Comparison of ENCODE assay signal across 23 cellular contexts in the genomic region with DNA sequence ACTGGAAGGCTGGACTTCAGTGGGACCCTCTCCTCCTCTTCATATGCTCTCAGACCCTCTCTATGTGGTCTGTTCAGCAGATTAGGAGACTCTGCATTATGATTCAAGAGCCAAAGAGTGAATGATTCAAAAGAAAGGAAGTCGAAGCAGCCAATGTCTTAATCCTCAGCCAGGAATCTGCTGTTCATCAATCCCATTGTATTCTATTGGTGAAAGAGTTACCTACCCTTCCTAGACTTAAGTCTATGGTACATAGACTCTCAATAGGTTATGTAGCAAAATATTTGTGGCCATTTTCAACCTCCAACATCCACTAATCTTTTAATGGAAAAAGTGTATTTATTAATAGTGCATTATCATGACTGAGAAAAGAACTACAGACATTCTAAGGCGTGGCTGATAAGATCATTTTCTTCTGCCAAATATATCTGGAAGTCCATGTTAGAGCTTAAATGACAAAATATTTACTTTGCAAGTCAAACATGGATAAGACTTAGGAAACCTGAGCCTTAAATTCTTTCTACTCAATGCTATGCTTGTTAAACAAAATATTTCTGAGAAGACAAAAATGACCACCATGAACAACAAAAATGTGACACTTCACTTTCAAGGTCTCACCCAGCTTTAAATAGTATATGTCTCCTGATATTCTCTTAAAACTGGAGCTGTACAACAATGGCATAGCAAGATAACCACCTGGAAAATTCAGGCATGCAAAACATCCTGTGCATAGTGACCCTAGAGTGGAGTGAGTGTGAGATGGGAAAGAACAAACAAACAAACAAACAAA.
DNase-seq lines count a peak whose midpoint lies in the region; ATAC-seq, FAIRE-seq and TF ChIP-seq lines count a peak whose summit lies in the region.
"Had no signal": no experiment of that assay in that cellular context is flagged by ENCODE, and none has a peak within 500 bp of the region (broad histone marks: within the 10 kb centered on the region; RNA-seq: fewer than 3 reads in every experiment).

No MANE protein-coding gene starts in this region.

- H3K27me3 ChIP-seq in SJCRH30: no peaks in the 10 kb centered on the region
- no peaks in the 10 kb centered on the region for H3K27me3 ChIP-seq in HepG2 (ENCODE audit: control insufficient read depth in 1 of 2, insufficient read depth in 2 of 2, low read length in 2 of 2)
- H3K27me3 ChIP-seq: SJSA1 had no signal

- no peak overlapping the region for H2AFZ ChIP-seq in HepG2 (ENCODE audit: low read length)

- H3K9ac ChIP-seq in HepG2 (ENCODE audit: insufficient read depth, low read depth, low read length): no peak overlapping the region

- BruUV-seq in HepG2 (replicated peaks; lab: Mats Ljungman, UMichigan): no TSS peak

- H3K4me1 ChIP-seq in SJCRH30 (peaks cover 20% of the 10 kb centered on the region), HepG2 (ENCODE audit: insufficient read depth, low read length) (peaks cover 56% of the 10 kb centered on the region)
- H3K4me1 ChIP-seq: SJSA1 had no signal

- FAIRE-seq in HepG2 (lab: Jason Lieb, UNC): peak; percentile 36
- FAIRE-seq: H54, K562, RCC 7860 had no signal

- H3K36me3 ChIP-seq in SJCRH30 (no peaks in the 10 kb centered on the region), HepG2 (replicated peaks in 1 of 2; ENCODE audit: control insufficient read depth in 1 of 2, insufficient read depth in 2 of 2, low read length in 2 of 2) (no peaks in the 10 kb centered on the region)
- H3K36me3 ChIP-seq: SJSA1 had no signal

- H3K79me2 ChIP-seq in HepG2 (ENCODE audit: insufficient read depth, low read length): no peaks in the 10 kb centered on the region

- POLR2A ChIA-PET in HepG2 (lab: Yijun Ruan, JAX): no interaction called here

- no peak overlapping the region for H3K4me3 ChIP-seq in SJCRH30
- no peak overlapping the region for H3K4me3 ChIP-seq in HepG2 (replicated peaks in 1 of 3; ENCODE audit: insufficient read depth in 1 of 3, low read depth in 2 of 3, low read length in 3 of 3)
- no peak overlapping the region for H3K4me3 ChIP-seq in retinal pigment epithelial cell (ENCODE audit: low read length)
- H3K4me3 ChIP-seq: K562, SJSA1 had no signal

- WGBS in HepG2 (ENCODE audit: low lambda C conversion rate): 9% methylated on average over 2 of the region's 2 CpGs

- intact Hi-C loops in HepG2 (cut with micrococcal nuclease; ENCODE audit: unreplicated experiment): loop anchor here (10.0 kb wide), 1 partner anchor 218 kb away; no protein-coding TSS in a partner anchor

- H3K9me3 ChIP-seq in SJCRH30 (replicated peaks) (no peaks in the 10 kb centered on the region; the same call in 1 of the 2 replicates), HepG2 (ENCODE audit: low read length) (no peaks in the 10 kb centered on the region)
- H3K9me3 ChIP-seq: SJSA1 had no signal

- peak; percentile 56 for DNase-seq in DMS79 treated with DMSO at 0.1 percent for 48 hours (lab: John Stamatoyannopoulos, UW)
- no peak for DNase-seq in DMS79 (lab: John Stamatoyannopoulos, UW)
- peak in 1 of 2 experiments; percentile 28 for DNase-seq in SJCRH30
- DNase-seq in HepG2 (ENCODE audit: low spot score): peak; percentile 79
- DNase-seq in retinal pigment epithelial cell (ENCODE audit: low read depth): peak; percentile 24
- DNase-seq in NCI-H526 treated with DMSO at 0.1 percent for 48 hours (lab: John Stamatoyannopoulos, UW): no peak
- DNase-seq in T1000 (lab: John Stamatoyannopoulos, UW): no peak
- DNase-seq in stimulated activated CD4-positive, alpha-beta T cell treated with anti-CD3 and anti-CD28 coated beads, Interleukin-4, amount 100 ng/mL, for 24 hours: no peak
- DNase-seq: 8988T, AML-193, GF-D8, MM.1S, NCI-H1048, NCI-H146, NCI-H2029, NCI-H2171, NCI-H524 treated with DMSO at 0.1 percent for 48 hours, T-helper 1 cell had no signal

- TF ChIP-seq CTCF in HepG2 (CRISPR knock-in tag; IDR thresholded peaks at IDR 0.05): no peak
- no peak for TF ChIP-seq CTCF in retinal pigment epithelial cell (conservative IDR thresholded peaks at IDR 0.05; ENCODE audit: low read depth, low read length)

- ATAC-seq in HepG2: peak; percentile 81
- ATAC-seq: K562 had no signal

- peak in 1 of 2 experiments; percentile 85; a peak in 2 of 4 replicates for TF ChIP-seq EP300 in HepG2 (IDR thresholded peaks at IDR 0.05; ENCODE audit: low read depth in 2 of 2, low read length in 2 of 2)
- no peak for TF ChIP-seq EP300 in HepG2 (CRISPR knock-in tag; IDR thresholded peaks at IDR 0.05; ENCODE audit: borderline replicate concordance)

- CTCF ChIA-PET in HepG2 (lab: Yijun Ruan, JAX; ENCODE audit: low intra/inter-chr PET ratio, low total read pairs): no interaction called here

- peak overlapping the region; percentile 19; the same call in 1 of the 2 replicates for H3K27ac ChIP-seq in SJCRH30
- H3K27ac ChIP-seq in HepG2 (ENCODE audit: extremely low read length, insufficient read depth, low read length): peak overlapping the region; percentile 24
- H3K27ac ChIP-seq: C4-2B, SJSA1 had no signal

- H3K4me2 ChIP-seq in HepG2 (ENCODE audit: low read depth, low read length): peak overlapping the region; percentile 9; the same call in 1 of the 2 replicates

- no peak for TF ChIP-seq RAD21 in HepG2 (CRISPR knock-in tag; IDR thresholded peaks at IDR 0.05)

- TF ChIP-seq POLR2A in HepG2 (IDR thresholded peaks at IDR 0.05; ENCODE audit: insufficient read depth in 1 of 2, low read depth in 2 of 2, low read length in 2 of 2): no peak

- in situ Hi-C loops in HepG2 (cut with HindIII; ENCODE audit: extremely low pct_ligation_motif_present, low pct_unique_long_range_greater_than_20kb): loop anchor here (10.0 kb wide), 2 partner anchors 98 to 168 kb away; no protein-coding TSS in a partner anchor

- H4K20me1 ChIP-seq in HepG2 (ENCODE audit: insufficient read depth, low read length): no peaks in the 10 kb centered on the region

TF ChIP-seq in HepG2, 621 proteins besides CTCF, POLR2A, EP300 and RAD21 (continues in another document):
- no peak for TF ChIP-seq ZNF354B (CRISPR knock-in tag; IDR thresholded peaks at IDR 0.05)
- no peak for TF ChIP-seq ZNF619 (CRISPR knock-in tag; IDR thresholded peaks at IDR 0.05)
- TF ChIP-seq, protein P1, sequence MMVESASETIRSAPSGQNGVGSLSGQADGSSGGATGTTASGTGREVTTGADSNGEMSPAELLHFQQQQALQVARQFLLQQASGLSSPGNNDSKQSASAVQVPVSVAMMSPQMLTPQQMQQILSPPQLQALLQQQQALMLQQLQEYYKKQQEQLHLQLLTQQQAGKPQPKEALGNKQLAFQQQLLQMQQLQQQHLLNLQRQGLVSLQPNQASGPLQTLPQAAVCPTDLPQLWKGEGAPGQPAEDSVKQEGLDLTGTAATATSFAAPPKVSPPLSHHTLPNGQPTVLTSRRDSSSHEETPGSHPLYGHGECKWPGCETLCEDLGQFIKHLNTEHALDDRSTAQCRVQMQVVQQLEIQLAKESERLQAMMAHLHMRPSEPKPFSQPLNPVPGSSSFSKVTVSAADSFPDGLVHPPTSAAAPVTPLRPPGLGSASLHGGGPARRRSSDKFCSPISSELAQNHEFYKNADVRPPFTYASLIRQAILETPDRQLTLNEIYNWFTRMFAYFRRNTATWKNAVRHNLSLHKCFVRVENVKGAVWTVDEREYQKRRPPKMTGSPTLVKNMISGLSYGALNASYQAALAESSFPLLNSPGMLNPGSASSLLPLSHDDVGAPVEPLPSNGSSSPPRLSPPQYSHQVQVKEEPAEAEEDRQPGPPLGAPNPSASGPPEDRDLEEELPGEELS (CRISPR knock-in tag; IDR thresholded peaks at IDR 0.05): peak; percentile 78
- TF ChIP-seq, protein P2, sequence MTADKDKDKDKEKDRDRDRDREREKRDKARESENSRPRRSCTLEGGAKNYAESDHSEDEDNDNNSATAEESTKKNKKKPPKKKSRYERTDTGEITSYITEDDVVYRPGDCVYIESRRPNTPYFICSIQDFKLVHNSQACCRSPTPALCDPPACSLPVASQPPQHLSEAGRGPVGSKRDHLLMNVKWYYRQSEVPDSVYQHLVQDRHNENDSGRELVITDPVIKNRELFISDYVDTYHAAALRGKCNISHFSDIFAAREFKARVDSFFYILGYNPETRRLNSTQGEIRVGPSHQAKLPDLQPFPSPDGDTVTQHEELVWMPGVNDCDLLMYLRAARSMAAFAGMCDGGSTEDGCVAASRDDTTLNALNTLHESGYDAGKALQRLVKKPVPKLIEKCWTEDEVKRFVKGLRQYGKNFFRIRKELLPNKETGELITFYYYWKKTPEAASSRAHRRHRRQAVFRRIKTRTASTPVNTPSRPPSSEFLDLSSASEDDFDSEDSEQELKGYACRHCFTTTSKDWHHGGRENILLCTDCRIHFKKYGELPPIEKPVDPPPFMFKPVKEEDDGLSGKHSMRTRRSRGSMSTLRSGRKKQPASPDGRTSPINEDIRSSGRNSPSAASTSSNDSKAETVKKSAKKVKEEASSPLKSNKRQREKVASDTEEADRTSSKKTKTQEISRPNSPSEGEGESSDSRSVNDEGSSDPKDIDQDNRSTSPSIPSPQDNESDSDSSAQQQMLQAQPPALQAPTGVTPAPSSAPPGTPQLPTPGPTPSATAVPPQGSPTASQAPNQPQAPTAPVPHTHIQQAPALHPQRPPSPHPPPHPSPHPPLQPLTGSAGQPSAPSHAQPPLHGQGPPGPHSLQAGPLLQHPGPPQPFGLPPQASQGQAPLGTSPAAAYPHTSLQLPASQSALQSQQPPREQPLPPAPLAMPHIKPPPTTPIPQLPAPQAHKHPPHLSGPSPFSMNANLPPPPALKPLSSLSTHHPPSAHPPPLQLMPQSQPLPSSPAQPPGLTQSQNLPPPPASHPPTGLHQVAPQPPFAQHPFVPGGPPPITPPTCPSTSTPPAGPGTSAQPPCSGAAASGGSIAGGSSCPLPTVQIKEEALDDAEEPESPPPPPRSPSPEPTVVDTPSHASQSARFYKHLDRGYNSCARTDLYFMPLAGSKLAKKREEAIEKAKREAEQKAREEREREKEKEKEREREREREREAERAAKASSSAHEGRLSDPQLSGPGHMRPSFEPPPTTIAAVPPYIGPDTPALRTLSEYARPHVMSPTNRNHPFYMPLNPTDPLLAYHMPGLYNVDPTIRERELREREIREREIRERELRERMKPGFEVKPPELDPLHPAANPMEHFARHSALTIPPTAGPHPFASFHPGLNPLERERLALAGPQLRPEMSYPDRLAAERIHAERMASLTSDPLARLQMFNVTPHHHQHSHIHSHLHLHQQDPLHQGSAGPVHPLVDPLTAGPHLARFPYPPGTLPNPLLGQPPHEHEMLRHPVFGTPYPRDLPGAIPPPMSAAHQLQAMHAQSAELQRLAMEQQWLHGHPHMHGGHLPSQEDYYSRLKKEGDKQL (CRISPR knock-in tag; IDR thresholded peaks at IDR 0.05; ENCODE audit: low read depth): no peak
- TF ChIP-seq PHF20 (CRISPR knock-in tag; IDR thresholded peaks at IDR 0.05): no peak
- TF ChIP-seq MED13 (CRISPR knock-in tag; IDR thresholded peaks at IDR 0.05): peak; percentile 47; the same call in 1 of the 2 replicates
- TF ChIP-seq ZNF549 (CRISPR knock-in tag; IDR thresholded peaks at IDR 0.05): no peak
- TF ChIP-seq MEIS2 (CRISPR knock-in tag; IDR thresholded peaks at IDR 0.05): no peak
- TF ChIP-seq TBP (CRISPR knock-in tag; IDR thresholded peaks at IDR 0.05): no peak
- no peak for TF ChIP-seq ZFP62 (CRISPR knock-in tag; IDR thresholded peaks at IDR 0.05)
- TF ChIP-seq, protein P3, sequence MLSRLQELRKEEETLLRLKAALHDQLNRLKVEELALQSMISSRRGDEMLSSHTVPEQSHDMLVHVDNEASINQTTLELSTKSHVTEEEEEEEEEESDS (CRISPR knock-in tag; IDR thresholded peaks at IDR 0.05; ENCODE audit: borderline replicate concordance): no peak

Comparison
In these comparisons a context has a peak if more than half of its experiments do, and no peak if none do; other contexts are left out.
1. DNase-seq: peak in DMS79 treated with DMSO at 0.1 percent for 48 hours (single experiment), HepG2 (single experiment) and retinal pigment epithelial cell (single experiment); none in DMS79 (single experiment), NCI-H526 treated with DMSO at 0.1 percent for 48 hours (single experiment), T1000 (single experiment) and stimulated activated CD4-positive, alpha-beta T cell treated with anti-CD3 and anti-CD28 coated beads, Interleukin-4, amount 100 ng/mL, for 24 hours (single experiment).